In genomic region chr2:11133238-11133935, GRCh38 we compare ENCODE assay signal across 1 cellular context.
A peak's percentile ranks its signal among the peaks of the same experiment; 100 is the strongest.
TF ChIP-seq lines count a peak whose summit lies in the region.

No MANE protein-coding gene starts in this region.

TF ChIP-seq in HepG2, 621 proteins besides CTCF, POLR2A, EP300 and RAD21 (continued from another document and continues in another):
- TF ChIP-seq ZBTB44 (CRISPR knock-in tag; IDR thresholded peaks at IDR 0.05), result no peak
- TF ChIP-seq ZNF646 (CRISPR knock-in tag; IDR thresholded peaks at IDR 0.05), result no peak
- TF ChIP-seq ZNF615 (CRISPR knock-in tag; IDR thresholded peaks at IDR 0.05; ENCODE audit: borderline replicate concordance), result no peak
- no peak for TF ChIP-seq ETV5 (CRISPR knock-in tag; IDR thresholded peaks at IDR 0.05; ENCODE audit: borderline replicate concordance)
- TF ChIP-seq TFAP4 (IDR thresholded peaks at IDR 0.05; ENCODE audit: borderline replicate concordance, low read depth), result peak; percentile 66; the same call in 1 of the 2 replicates
- TF ChIP-seq ZNF747 (CRISPR knock-in tag; IDR thresholded peaks at IDR 0.05; ENCODE audit: borderline replicate concordance), result no peak
- no peak for TF ChIP-seq NAIF1 (CRISPR knock-in tag; IDR thresholded peaks at IDR 0.05; ENCODE audit: borderline replicate concordance)
- no peak for TF ChIP-seq NR0B2 (CRISPR knock-in tag; IDR thresholded peaks at IDR 0.05)
- TF ChIP-seq HMGXB3 (CRISPR knock-in tag; IDR thresholded peaks at IDR 0.05; ENCODE audit: borderline replicate concordance), result no peak
- TF ChIP-seq RXRA (CRISPR knock-in tag; IDR thresholded peaks at IDR 0.05), result peak; percentile 72; the same call in 1 of the 2 replicates
- peak; percentile 14; the same call in 1 of the 2 replicates for TF ChIP-seq BATF2 (CRISPR knock-in tag; IDR thresholded peaks at IDR 0.05)
- TF ChIP-seq BORCS8-MEF2B (CRISPR knock-in tag; IDR thresholded peaks at IDR 0.05), result 0 out of 2 replicates have a peak, but pooled peaks have one; percentile 13
- TF ChIP-seq SNAPC5 (CRISPR knock-in tag; IDR thresholded peaks at IDR 0.05; ENCODE audit: borderline replicate concordance), result no peak
- TF ChIP-seq MLX (CRISPR knock-in tag; IDR thresholded peaks at IDR 0.05), result no peak
- no peak for TF ChIP-seq ZNF567 (CRISPR knock-in tag; IDR thresholded peaks at IDR 0.05; ENCODE audit: borderline replicate concordance)
- TF ChIP-seq IRF2 (CRISPR knock-in tag; IDR thresholded peaks at IDR 0.05), result no peak
- no peak for TF ChIP-seq ZNF788 (CRISPR knock-in tag; IDR thresholded peaks at IDR 0.05; ENCODE audit: borderline replicate concordance)
- no peak for TF ChIP-seq ZNF136 (CRISPR knock-in tag; IDR thresholded peaks at IDR 0.05; ENCODE audit: low read depth)
- TF ChIP-seq HNF4G (IDR thresholded peaks at IDR 0.05; ENCODE audit: borderline replicate concordance, low read depth, low read length), result no peak
- 0 out of 2 replicates have a peak, but pooled peaks have one; percentile 36 for TF ChIP-seq HNF4G (CRISPR knock-in tag; IDR thresholded peaks at IDR 0.05; ENCODE audit: borderline replicate concordance, low read depth)
- peak; percentile 57; the same call in 1 of the 2 replicates for TF ChIP-seq ZNF569 (CRISPR knock-in tag; IDR thresholded peaks at IDR 0.05; ENCODE audit: borderline replicate concordance)
- TF ChIP-seq NFKB2 (CRISPR knock-in tag; IDR thresholded peaks at IDR 0.05; ENCODE audit: borderline replicate concordance), result no peak
- no peak for TF ChIP-seq ZXDC (CRISPR knock-in tag; IDR thresholded peaks at IDR 0.05)
- no peak for TF ChIP-seq DPF2 (CRISPR knock-in tag; IDR thresholded peaks at IDR 0.05; ENCODE audit: borderline replicate concordance, low read depth)
- no peak for TF ChIP-seq GABPB1 (CRISPR knock-in tag; IDR thresholded peaks at IDR 0.05)
- TF ChIP-seq SOX6 (IDR thresholded peaks at IDR 0.05), result no peak
- TF ChIP-seq SOX6 (CRISPR knock-in tag; IDR thresholded peaks at IDR 0.05), result 0 out of 2 replicates have a peak, but pooled peaks have one; percentile 2
- TF ChIP-seq ZNF609 (CRISPR knock-in tag; IDR thresholded peaks at IDR 0.05; ENCODE audit: borderline replicate concordance), result no peak
